ENCODE assay signal across 17 cellular contexts in the genomic region with DNA sequence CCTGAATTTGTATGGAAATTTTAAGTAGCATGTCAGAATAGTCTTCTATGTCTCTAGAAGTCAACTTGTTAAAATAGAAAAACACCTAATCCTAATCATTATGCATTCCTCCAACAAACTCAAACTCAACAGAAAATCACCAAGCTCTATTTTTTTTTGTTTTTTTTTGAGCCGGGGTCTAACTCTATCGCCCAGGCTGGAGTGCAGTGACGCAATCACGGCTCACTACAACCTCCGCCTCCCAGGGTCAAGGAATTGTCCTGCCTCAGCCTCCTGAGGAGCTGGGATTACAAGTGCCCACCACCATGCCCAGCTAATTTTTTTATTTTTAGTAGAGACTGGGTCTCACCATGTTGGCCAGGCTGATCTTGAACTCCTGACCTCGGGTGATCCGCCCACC. TPM values are rescaled to one million over a fixed set of nuclear protein-coding genes. Genes with fewer than 3 reads are reported as not detected.
DNase-seq lines count a peak whose midpoint lies in the region; ATAC-seq, FAIRE-seq and TF ChIP-seq lines count a peak whose summit lies in the region.
"Had no signal": no experiment of that assay in that cellular context is flagged by ENCODE, and none has a peak within 500 bp of the region (broad histone marks: within the 10 kb centered on the region; RNA-seq: fewer than 3 reads in every experiment).

No MANE protein-coding gene starts in this region.

- H3K4me3 Mint-ChIP-seq in H9 = no peak overlapping the region
- H3K4me3 Mint-ChIP-seq: CD14-positive monocyte; CD8-positive, alpha-beta T cell had no signal

- peaks cover 0 to under 1% (median 0%) of the 10 kb centered on the region in 3 experiments; a peak in 2 of 7 replicates for H3K36me3 Mint-ChIP-seq in H9 (ENCODE audit: insufficient read depth in 1 of 3, low read depth in 3 of 3)
- H3K36me3 Mint-ChIP-seq: CD14-positive monocyte; CD8-positive, alpha-beta T cell had no signal

- H2AFZ ChIP-seq in HepG2 (ENCODE audit: low read length) (no peak overlapping the region), H9 (ENCODE audit: low read length) (no peak overlapping the region)

- no peak overlapping the region for H2BK20ac ChIP-seq in H9 (ENCODE audit: low read depth, low read length, poor library complexity, severe bottlenecking)

- no peak overlapping the region for H3K56ac ChIP-seq in H9 (ENCODE audit: insufficient read length, low read depth, low read length)

- CTCF ChIA-PET in HepG2 (lab: Yijun Ruan, JAX; ENCODE audit: low intra/inter-chr PET ratio, low total read pairs) = no interaction called here

- 0 out of 2 replicates have a peak, but pooled peaks cover 7% of the 10 kb centered on the region for H3K4me1 ChIP-seq in HepG2 (ENCODE audit: insufficient read depth, low read length)
- H3K4me1 ChIP-seq in right lobe of liver = no peaks in the 10 kb centered on the region
- H3K4me1 ChIP-seq in upper lobe of right lung = no peaks in the 10 kb centered on the region
- H3K4me1 ChIP-seq in H9 (ENCODE audit: insufficient read depth, low read length) = peaks cover 2% of the 10 kb centered on the region; the same call in 1 of the 2 replicates

- H3K27me3 ChIP-seq in HepG2 (ENCODE audit: control insufficient read depth in 1 of 2, insufficient read depth in 2 of 2, low read length in 2 of 2) (no peaks in the 10 kb centered on the region), right lobe of liver (no peaks in the 10 kb centered on the region), upper lobe of right lung (no peaks in the 10 kb centered on the region), H9 (ENCODE audit: insufficient read depth, low read length) (no peaks in the 10 kb centered on the region)

- no peak overlapping the region for H3K23ac ChIP-seq in H9 (ENCODE audit: insufficient read length, low read depth, low read length)

- H3K79me2 ChIP-seq in HepG2 (ENCODE audit: insufficient read depth, low read length) = no peaks in the 10 kb centered on the region
- H3K79me2 ChIP-seq in H9 (ENCODE audit: insufficient read depth, low read length) = no peaks in the 10 kb centered on the region

- POLR2A ChIA-PET in HepG2 (lab: Yijun Ruan, JAX) = no interaction called here

- no peak overlapping the region for H4K8ac ChIP-seq in H9 (replicated peaks; ENCODE audit: insufficient read length, low read depth, low read length)

- H3K23me2 ChIP-seq in H9 (ENCODE audit: insufficient read length, low read depth, low read length, poor library complexity, severe bottlenecking) = no peaks in the 10 kb centered on the region

- H3K27ac ChIP-seq in HepG2 (ENCODE audit: extremely low read length, insufficient read depth, low read length) (no peak overlapping the region), right lobe of liver (no peak overlapping the region), upper lobe of right lung (no peak overlapping the region), H9 (ENCODE audit: insufficient read length, low read depth, low read length) (no peak overlapping the region)
- H3K27ac ChIP-seq: 22Rv1 had no signal

- no peaks in the 10 kb centered on the region for H3K9me3 ChIP-seq in HepG2 (ENCODE audit: low read length)
- no peaks in the 10 kb centered on the region for H3K9me3 ChIP-seq in right lobe of liver
- no peaks in the 10 kb centered on the region for H3K9me3 ChIP-seq in upper lobe of right lung
- no peaks in the 10 kb centered on the region for H3K9me3 ChIP-seq in H9 (ENCODE audit: control insufficient read depth, low read depth, low read length)

- H3T11ph ChIP-seq in H9 (ENCODE audit: low read length) = no peak overlapping the region

- 85% methylated on average over 7 of the region's 7 CpGs for WGBS in HepG2 (ENCODE audit: low lambda C conversion rate)
- 74% methylated on average over 5 of the region's 7 CpGs for WGBS in right lobe of liver (ENCODE audit: insufficient coverage, low coverage, low lambda C conversion rate, missing lambda C conversion rate)
- no CpG with 5 or more reads among the region's 7 CpGs for WGBS in H9 (ENCODE audit: extremely low coverage, insufficient read length, low lambda C conversion rate)

- no peak overlapping the region for H2BK12ac ChIP-seq in H9 (ENCODE audit: insufficient read length, low read depth, low read length)

- H4K5ac ChIP-seq in H9 (ENCODE audit: insufficient read length, low read depth, low read length) = no peak overlapping the region

- H3K14ac ChIP-seq in H9 (ENCODE audit: insufficient read depth, low read length) = no peak overlapping the region

- peaks cover 9% of the 10 kb centered on the region in 2 experiments; a peak in 3 of 4 replicates for H3K4me1 Mint-ChIP-seq in H9

- DNase-seq in HepG2 (ENCODE audit: low spot score) (no peak), right lobe of liver (no peak), fibroblast of villous mesenchyme (ENCODE audit: low read depth) (peak; percentile 28), upper lobe of right lung (peak; percentile 29), H9 (no peak)
- DNase-seq: CD8-positive, alpha-beta T cell; COR-L47; DMS153; DMS79 treated with DMSO at 0.1 percent for 48 hours; GF-D8 had no signal

- TF ChIP-seq CTCF in HepG2 (CRISPR knock-in tag; IDR thresholded peaks at IDR 0.05) (no peak), right lobe of liver (IDR thresholded peaks at IDR 0.05) (no peak), fibroblast of villous mesenchyme (IDR thresholded peaks at IDR 0.05; ENCODE audit: insufficient read depth, low read depth, low read length) (no peak), upper lobe of right lung (IDR thresholded peaks at IDR 0.05) (no peak), H9 (conservative IDR thresholded peaks at IDR 0.05) (no peak)

- H3K9me3 Mint-ChIP-seq in H9 = no peaks in the 10 kb centered on the region
- H3K9me3 Mint-ChIP-seq: CD14-positive monocyte; CD8-positive, alpha-beta T cell had no signal

- H3K4me3 ChIP-seq in HepG2 (replicated peaks in 1 of 3; ENCODE audit: insufficient read depth in 1 of 3, low read depth in 2 of 3, low read length in 3 of 3) (no peak overlapping the region), right lobe of liver (no peak overlapping the region), fibroblast of villous mesenchyme (ENCODE audit: low read depth, low read length) (no peak overlapping the region), upper lobe of right lung (no peak overlapping the region)

- intact Hi-C loops in HepG2 (cut with micrococcal nuclease; ENCODE audit: unreplicated experiment) (no loop called here), right lobe of liver (cut with DNase I) (no loop called here), upper lobe of right lung (cut with DNase I) (no loop called here)

- no peak overlapping the region for H3K4ac ChIP-seq in H9 (ENCODE audit: low read depth, low read length)

- H2AK5ac ChIP-seq in H9 (ENCODE audit: insufficient read length, low read length) = no peak overlapping the region

- ATAC-seq in HepG2 = no peak
- ATAC-seq in right lobe of liver = no peak
- ATAC-seq in upper lobe of right lung = no peak
- ATAC-seq in activated CD4-positive, CD25-positive, alpha-beta regulatory T cell treated with anti-CD3 and anti-CD28 coated beads, Interleukin-2, amount 50 U/mL, for 24 hours = no peak
- ATAC-seq: CD8-positive, alpha-beta T cell had no signal

- TF ChIP-seq POLR2A in HepG2 (IDR thresholded peaks at IDR 0.05; ENCODE audit: insufficient read depth in 1 of 2, low read depth in 2 of 2, low read length in 2 of 2) (no peak), right lobe of liver (IDR thresholded peaks at IDR 0.05) (no peak)

- H3K9ac ChIP-seq in HepG2 (ENCODE audit: insufficient read depth, low read depth, low read length) (no peak overlapping the region), H9 (ENCODE audit: extremely low read depth, insufficient read length, low read length) (no peak overlapping the region)

- TF ChIP-seq EP300 in HepG2 (IDR thresholded peaks at IDR 0.05; ENCODE audit: low read depth in 2 of 2, low read length in 2 of 2) (no peak), HepG2 (CRISPR knock-in tag; IDR thresholded peaks at IDR 0.05; ENCODE audit: borderline replicate concordance) (no peak)

- H3K27me3 Mint-ChIP-seq in H9 (ENCODE audit: low read depth) = no peaks in the 10 kb centered on the region

- H3K27ac Mint-ChIP-seq in H9 = no peak overlapping the region
- H3K27ac Mint-ChIP-seq: CD14-positive monocyte; CD8-positive, alpha-beta T cell had no signal

- TF ChIP-seq RAD21 in HepG2 (CRISPR knock-in tag; IDR thresholded peaks at IDR 0.05) = no peak

- H3K4me2 ChIP-seq in HepG2 (ENCODE audit: low read depth, low read length) = no peak overlapping the region
- no peak overlapping the region for H3K4me2 ChIP-seq in H9 (ENCODE audit: insufficient read depth, insufficient read length, low read length)

- no TSS peak for BruUV-seq in HepG2 (replicated peaks; lab: Mats Ljungman, UMichigan)

- H3K79me1 ChIP-seq in H9 (ENCODE audit: insufficient read depth, low read depth, low read length, poor library complexity, severe bottlenecking) = no peaks in the 10 kb centered on the region

- no peak overlapping the region for H2BK5ac ChIP-seq in H9 (ENCODE audit: insufficient read length, low read length)

- no peak for FAIRE-seq in HepG2 (lab: Jason Lieb, UNC)
- FAIRE-seq: D721Med, H54 had no signal

- H3K36me3 ChIP-seq in HepG2 (replicated peaks in 1 of 2; ENCODE audit: control insufficient read depth in 1 of 2, insufficient read depth in 2 of 2, low read length in 2 of 2) (no peaks in the 10 kb centered on the region), right lobe of liver (no peaks in the 10 kb centered on the region), upper lobe of right lung (no peaks in the 10 kb centered on the region)

- no peak overlapping the region for H2BK15ac ChIP-seq in H9 (ENCODE audit: low read depth, low read length)

- H4K20me1 ChIP-seq in HepG2 (ENCODE audit: insufficient read depth, low read length) (no peaks in the 10 kb centered on the region), H9 (ENCODE audit: control insufficient read depth, insufficient read depth, insufficient read length) (no peaks in the 10 kb centered on the region)

- H4K91ac ChIP-seq in H9 (ENCODE audit: insufficient read length, low read depth, low read length) = no peak overlapping the region

- no peak overlapping the region for H2BK120ac ChIP-seq in H9 (ENCODE audit: low read depth, low read length, poor library complexity, severe bottlenecking)

- H3K18ac ChIP-seq in H9 (ENCODE audit: insufficient read length, low read depth, low read length) = no peak overlapping the region

- in situ Hi-C loops in HepG2 (cut with HindIII; ENCODE audit: extremely low pct_ligation_motif_present, low pct_unique_long_range_greater_than_20kb) = no loop called here

RNA-seq across cellular contexts. Expression of gene TMEM231, which starts 9.8 kb away (rescaled TPM):
- total RNA-seq in HepG2 (2016; rRNA removed; fragmentation: Illumina TruSeq; extraction: Trizol) = 2.3 and 3.5 TPM in 2 replicates
- total RNA-seq in HepG2 (2016; cell fraction: cytosol; rRNA removed; fragmentation: Illumina TruSeq; extraction: Trizol; ENCODE audit: low read depth) = 0.40 and 0.62 TPM in 2 replicates
- 1.3 and 3.4 TPM in 2 replicates for total RNA-seq in HepG2 (2016; cell fraction: insoluble cytoplasmic fraction; rRNA removed; fragmentation: Illumina TruSeq; extraction: Trizol)
- total RNA-seq in HepG2 (2016; cell fraction: membrane; rRNA removed; fragmentation: Illumina TruSeq; extraction: Trizol) = 1.2 and 1.5 TPM in 2 replicates
- total RNA-seq in HepG2 (2016; cell fraction: nucleus; rRNA removed; fragmentation: Illumina TruSeq; extraction: Trizol) = 4.1 and 6.2 TPM in 2 replicates
- polyA plus RNA-seq in HepG2 (2011; rRNA removed) = 7.4 TPM in 2 replicates
- 11.5 and 13.9 TPM in 2 replicates for polyA plus RNA-seq in HepG2 (2011; cell fraction: cytosol; rRNA removed)
- 4.4 and 5.8 TPM in 2 replicates for polyA plus RNA-seq in HepG2 (2011; cell fraction: nucleus; rRNA removed)
- polyA plus RNA-seq in HepG2 (2012) = 2.3 and 2.7 TPM in 2 replicates
- 0.32 TPM in 2 replicates for polyA plus RNA-seq in HepG2 (2016; cell fraction: cytosol; fragmentation: Illumina TruSeq; extraction: Trizol; ENCODE audit: low read depth)
- polyA plus RNA-seq in HepG2 (2016; cell fraction: insoluble cytoplasmic fraction; fragmentation: Illumina TruSeq; extraction: Trizol; ENCODE audit: low read depth) = 1.7 and 2.3 TPM in 2 replicates
- polyA plus RNA-seq in HepG2 (2016; cell fraction: membrane; fragmentation: Illumina TruSeq; extraction: Trizol; ENCODE audit: low read depth) = 1.2 and 1.3 TPM in 2 replicates
- 8.3 and 8.5 TPM in 2 replicates for polyA plus RNA-seq in HepG2 (2016; cell fraction: nucleus; fragmentation: Illumina TruSeq; extraction: Trizol; ENCODE audit: insufficient read depth, low read depth)
- 19.5 and 53.3 TPM in 2 replicates for polyA minus RNA-seq in HepG2 (2011; rRNA and poly(A)+ RNA removed; ENCODE audit: low replicate concordance)
- polyA minus RNA-seq in HepG2 (2011; cell fraction: cytosol; rRNA and poly(A)+ RNA removed) = 5.1 and 7.1 TPM in 2 replicates
- polyA minus RNA-seq in HepG2 (2011; cell fraction: nucleus; rRNA and poly(A)+ RNA removed) = 2.4 and 2.6 TPM in 2 replicates
- total RNA-seq in right lobe of liver = 1 to 10 TPM in 5 of 6 experiments, under 1 TPM in 1; 0.98 to 2.1 (median 1.7) TPM
- 12.1 and 13.5 TPM in 2 replicates for total RNA-seq in fibroblast of villous mesenchyme
- total RNA-seq in upper lobe of right lung = 4.5 TPM
- total RNA-seq in H9 (2021) = 3.4 and 5.2 TPM in 2 replicates

RNA-seq across cellular contexts. Expression of gene CHST5, which starts 10.4 kb away (rescaled TPM):
- not detected in 2 replicates for total RNA-seq in HepG2 (2016; rRNA removed; fragmentation: Illumina TruSeq; extraction: Trizol)
- total RNA-seq in HepG2 (2016; cell fraction: cytosol; rRNA removed; fragmentation: Illumina TruSeq; extraction: Trizol; ENCODE audit: low read depth) = not detected in 2 replicates
- total RNA-seq in HepG2 (2016; cell fraction: insoluble cytoplasmic fraction; rRNA removed; fragmentation: Illumina TruSeq; extraction: Trizol) = not detected in 2 replicates
- not detected in 2 replicates for total RNA-seq in HepG2 (2016; cell fraction: membrane; rRNA removed; fragmentation: Illumina TruSeq; extraction: Trizol)
- not detected in 2 replicates for total RNA-seq in HepG2 (2016; cell fraction: nucleus; rRNA removed; fragmentation: Illumina TruSeq; extraction: Trizol)
- polyA plus RNA-seq in HepG2 (2011; rRNA removed) = 0.05 TPM in 1 of 2 replicates, not detected in the other
- polyA plus RNA-seq in HepG2 (2011; cell fraction: cytosol; rRNA removed) = not detected in 2 replicates
- 0.05 TPM in 1 of 2 replicates, not detected in the other for polyA plus RNA-seq in HepG2 (2011; cell fraction: nucleus; rRNA removed)
- not detected in 2 replicates for polyA plus RNA-seq in HepG2 (2012)
- not detected in 2 replicates for polyA plus RNA-seq in HepG2 (2016; cell fraction: cytosol; fragmentation: Illumina TruSeq; extraction: Trizol; ENCODE audit: low read depth)
- not detected in 2 replicates for polyA plus RNA-seq in HepG2 (2016; cell fraction: insoluble cytoplasmic fraction; fragmentation: Illumina TruSeq; extraction: Trizol; ENCODE audit: low read depth)
- not detected in 2 replicates for polyA plus RNA-seq in HepG2 (2016; cell fraction: membrane; fragmentation: Illumina TruSeq; extraction: Trizol; ENCODE audit: low read depth)
- polyA plus RNA-seq in HepG2 (2016; cell fraction: nucleus; fragmentation: Illumina TruSeq; extraction: Trizol; ENCODE audit: insufficient read depth, low read depth) = 0.57 and 1.3 TPM in 2 replicates
- 0.30 TPM in 1 of 2 replicates, not detected in the other for polyA minus RNA-seq in HepG2 (2011; rRNA and poly(A)+ RNA removed; ENCODE audit: low replicate concordance)
- polyA minus RNA-seq in HepG2 (2011; cell fraction: cytosol; rRNA and poly(A)+ RNA removed) = not detected in 2 replicates
- not detected in 2 replicates for polyA minus RNA-seq in HepG2 (2011; cell fraction: nucleus; rRNA and poly(A)+ RNA removed)
- total RNA-seq in right lobe of liver = not detected
- total RNA-seq in fibroblast of villous mesenchyme = under 0.01 TPM in 1 of 2 replicates, not detected in the other
- not detected for total RNA-seq in upper lobe of right lung
- 0.11 TPM in 1 of 2 replicates, not detected in the other for total RNA-seq in H9 (2021)
- total RNA-seq: CD8-positive, alpha-beta T cell had no signal
- polyA plus RNA-seq: BJ, CD14-positive monocyte had no signal

RNA-seq across cellular contexts. Expression of gene GABARAPL2, which starts 19.9 kb away (rescaled TPM):
- total RNA-seq in HepG2 (2016; rRNA removed; fragmentation: Illumina TruSeq; extraction: Trizol) (76.4 and 82.4 TPM in 2 replicates), right lobe of liver (10 to 100 TPM; 33.4 to 46.5 (median 42.4) TPM), fibroblast of villous mesenchyme (25.4 and 36.3 TPM in 2 replicates), upper lobe of right lung (109 TPM), H9 (2021) (60.5 and 62.6 TPM in 2 replicates)
- total RNA-seq in HepG2 (2016; cell fraction: cytosol; rRNA removed; fragmentation: Illumina TruSeq; extraction: Trizol; ENCODE audit: low read depth) = 25.3 and 25.9 TPM in 2 replicates
- 72.8 and 81.6 TPM in 2 replicates for total RNA-seq in HepG2 (2016; cell fraction: insoluble cytoplasmic fraction; rRNA removed; fragmentation: Illumina TruSeq; extraction: Trizol)
- total RNA-seq in HepG2 (2016; cell fraction: membrane; rRNA removed; fragmentation: Illumina TruSeq; extraction: Trizol) = 40.7 and 44.8 TPM in 2 replicates
- 37.2 and 37.9 TPM in 2 replicates for total RNA-seq in HepG2 (2016; cell fraction: nucleus; rRNA removed; fragmentation: Illumina TruSeq; extraction: Trizol)
- polyA plus RNA-seq in HepG2 (2011; rRNA removed) = 68.4 and 83.0 TPM in 2 replicates
- polyA plus RNA-seq in HepG2 (2011; cell fraction: cytosol; rRNA removed) = 91.5 and 99.2 TPM in 2 replicates
- 31.2 and 42.4 TPM in 2 replicates for polyA plus RNA-seq in HepG2 (2011; cell fraction: nucleus; rRNA removed)
- 103 and 127 TPM in 2 replicates for polyA plus RNA-seq in HepG2 (2012)
- 30.1 and 37.1 TPM in 2 replicates for polyA plus RNA-seq in HepG2 (2016; cell fraction: cytosol; fragmentation: Illumina TruSeq; extraction: Trizol; ENCODE audit: low read depth)
- 109 and 111 TPM in 2 replicates for polyA plus RNA-seq in HepG2 (2016; cell fraction: insoluble cytoplasmic fraction; fragmentation: Illumina TruSeq; extraction: Trizol; ENCODE audit: low read depth)
- polyA plus RNA-seq in HepG2 (2016; cell fraction: membrane; fragmentation: Illumina TruSeq; extraction: Trizol; ENCODE audit: low read depth) = 35.7 and 43.9 TPM in 2 replicates
- polyA plus RNA-seq in HepG2 (2016; cell fraction: nucleus; fragmentation: Illumina TruSeq; extraction: Trizol; ENCODE audit: insufficient read depth, low read depth) = 65.5 and 77.4 TPM in 2 replicates
- 12.0 and 14.3 TPM in 2 replicates for polyA minus RNA-seq in HepG2 (2011; rRNA and poly(A)+ RNA removed; ENCODE audit: low replicate concordance)
- polyA minus RNA-seq in HepG2 (2011; cell fraction: cytosol; rRNA and poly(A)+ RNA removed) = 26.7 and 35.4 TPM in 2 replicates
- 20.6 and 27.5 TPM in 2 replicates for polyA minus RNA-seq in HepG2 (2011; cell fraction: nucleus; rRNA and poly(A)+ RNA removed)

RNA-seq across cellular contexts. Expression of gene CHST6, which starts 51.1 kb away (rescaled TPM):
- total RNA-seq in HepG2 (2016; rRNA removed; fragmentation: Illumina TruSeq; extraction: Trizol) = 0.32 and 0.91 TPM in 2 replicates
- 0.09 and 0.20 TPM in 2 replicates for total RNA-seq in HepG2 (2016; cell fraction: cytosol; rRNA removed; fragmentation: Illumina TruSeq; extraction: Trizol; ENCODE audit: low read depth)
- total RNA-seq in HepG2 (2016; cell fraction: insoluble cytoplasmic fraction; rRNA removed; fragmentation: Illumina TruSeq; extraction: Trizol) = 0.61 and 1.1 TPM in 2 replicates
- total RNA-seq in HepG2 (2016; cell fraction: membrane; rRNA removed; fragmentation: Illumina TruSeq; extraction: Trizol) = 0.28 and 0.38 TPM in 2 replicates
- 0.71 and 1.1 TPM in 2 replicates for total RNA-seq in HepG2 (2016; cell fraction: nucleus; rRNA removed; fragmentation: Illumina TruSeq; extraction: Trizol)
- polyA plus RNA-seq in HepG2 (2011; rRNA removed) = 0.18 and 0.25 TPM in 2 replicates
- 0.10 and 0.28 TPM in 2 replicates for polyA plus RNA-seq in HepG2 (2011; cell fraction: cytosol; rRNA removed)
- 0.83 and 1.0 TPM in 2 replicates for polyA plus RNA-seq in HepG2 (2011; cell fraction: nucleus; rRNA removed)
- 0.11 and 0.16 TPM in 2 replicates for polyA plus RNA-seq in HepG2 (2012)
- polyA plus RNA-seq in HepG2 (2016; cell fraction: cytosol; fragmentation: Illumina TruSeq; extraction: Trizol; ENCODE audit: low read depth) = 0.14 and 0.16 TPM in 2 replicates
- polyA plus RNA-seq in HepG2 (2016; cell fraction: insoluble cytoplasmic fraction; fragmentation: Illumina TruSeq; extraction: Trizol; ENCODE audit: low read depth) = 0.24 and 0.36 TPM in 2 replicates
- 0.13 and 0.16 TPM in 2 replicates for polyA plus RNA-seq in HepG2 (2016; cell fraction: membrane; fragmentation: Illumina TruSeq; extraction: Trizol; ENCODE audit: low read depth)
- 1.00 and 1.2 TPM in 2 replicates for polyA plus RNA-seq in HepG2 (2016; cell fraction: nucleus; fragmentation: Illumina TruSeq; extraction: Trizol; ENCODE audit: insufficient read depth, low read depth)
- polyA minus RNA-seq in HepG2 (2011; rRNA and poly(A)+ RNA removed; ENCODE audit: low replicate concordance) = 0.58 and 2.4 TPM in 2 replicates
- polyA minus RNA-seq in HepG2 (2011; cell fraction: cytosol; rRNA and poly(A)+ RNA removed) = 0.40 and 0.62 TPM in 2 replicates
- polyA minus RNA-seq in HepG2 (2011; cell fraction: nucleus; rRNA and poly(A)+ RNA removed) = 0.13 and 0.50 TPM in 2 replicates
- total RNA-seq in right lobe of liver = under 1 TPM in 1 of 6 experiments, not detected in 5; 0.02 TPM
- under 0.01 TPM in 2 replicates for total RNA-seq in fibroblast of villous mesenchyme
- total RNA-seq in upper lobe of right lung = 0.09 TPM
- 20.7 and 20.8 TPM in 2 replicates for total RNA-seq in H9 (2021)
- total RNA-seq: CD8-positive, alpha-beta T cell; HT-29 had no signal
- polyA plus RNA-seq: CD14-positive monocyte had no signal

Comparison
In these comparisons a context has a peak if more than half of its experiments do, and no peak if none do; other contexts are left out.
1. DNase-seq: peak in fibroblast of villous mesenchyme (single experiment) and upper lobe of right lung (single experiment); none in HepG2 (single experiment), right lobe of liver (0 of 3) and H9 (single experiment).